8 cellular contexts compared by ENCODE assay signal in the genomic region with DNA sequence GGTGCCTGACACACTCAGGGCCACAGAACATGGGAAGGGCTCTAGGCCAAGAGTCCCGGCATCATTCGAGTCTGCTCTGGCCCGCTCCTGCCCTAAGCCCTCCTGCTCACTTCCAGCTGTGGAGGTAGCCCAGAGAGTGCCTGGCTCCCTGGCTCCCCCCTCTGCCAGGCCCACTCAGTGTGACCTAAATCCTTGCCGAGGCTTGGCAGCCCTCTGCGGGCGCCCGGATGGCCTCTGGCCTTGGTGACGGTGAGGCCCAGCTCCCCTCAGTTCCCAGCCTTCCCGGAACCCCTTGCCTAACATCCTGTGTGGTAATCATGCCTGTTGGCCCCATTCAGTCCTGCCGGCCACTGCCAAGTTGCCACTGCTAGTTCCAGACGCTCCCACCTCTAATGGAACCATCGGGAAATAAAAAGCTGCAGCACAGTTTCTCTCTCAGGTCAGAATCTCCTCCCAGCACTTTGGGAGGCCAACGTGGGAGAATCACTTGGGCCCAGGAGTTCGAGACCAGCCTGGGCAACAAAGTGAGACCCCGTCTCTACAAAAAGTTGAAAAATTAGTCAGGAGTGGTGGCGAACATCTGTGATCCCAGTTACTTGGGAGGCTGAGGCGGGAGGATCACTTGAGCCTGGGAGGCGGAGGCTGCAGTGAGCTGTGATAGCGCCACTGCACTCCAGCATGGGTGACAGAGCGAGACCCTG. TPM values are rescaled to one million over a fixed set of nuclear protein-coding genes. Genes with fewer than 3 reads are reported as not detected.
DNase-seq lines count a peak whose midpoint lies in the region; ATAC-seq and TF ChIP-seq lines count a peak whose summit lies in the region.

No MANE protein-coding gene starts in this region.

- 56% methylated on average over 4 of the region's 20 CpGs; no CpG with 5 or more reads in 1 of the 2 experiments for WGBS in IMR-90 (ENCODE audit: extremely low coverage in 2 of 2, insufficient read length in 1 of 2), 2 experiments
- 36% methylated on average over 20 of the region's 20 CpGs for WGBS in liver

- no peaks in the 10 kb centered on the region for H3K27me3 ChIP-seq in IMR-90 (ENCODE audit: control insufficient read depth, insufficient read depth, low read length)
- no peaks in the 10 kb centered on the region for H3K27me3 ChIP-seq in brain microvascular endothelial cell (replicated peaks)
- no peaks in the 10 kb centered on the region for H3K27me3 ChIP-seq in liver (ENCODE audit: control insufficient read depth in 4 of 4, insufficient read depth in 4 of 4, low read length in 3 of 4)
- H3K27me3 ChIP-seq in stomach smooth muscle (ENCODE audit: control insufficient read depth in 1 of 2, insufficient read depth in 2 of 2, low read length in 2 of 2) = no peaks in the 10 kb centered on the region

- peak overlapping the region; percentile 92 for H2AK9ac ChIP-seq in IMR-90 (replicated peaks; ENCODE audit: low read depth, low read length, poor library complexity)

- TF ChIP-seq CTCF in IMR-90 (conservative IDR thresholded peaks at IDR 0.05; ENCODE audit: low read depth, low read length) = no peak
- peak; percentile 19 for TF ChIP-seq CTCF in brain microvascular endothelial cell (IDR thresholded peaks at IDR 0.05; ENCODE audit: low read depth, low read length, missing control alignments)
- peak; percentile 0 for TF ChIP-seq CTCF in liver (IDR thresholded peaks at IDR 0.05; ENCODE audit: low read depth, low read length, missing input control)

- in situ Hi-C loops in IMR-90 (cut with MboI; ENCODE audit: low sequenced_read_pairs) (no loop called here), brain microvascular endothelial cell (cut with HindIII; ENCODE audit: low pct_ligation_motif_present, low sequenced_read_pairs) (no loop called here)

- H2BK20ac ChIP-seq in IMR-90 (ENCODE audit: low read depth, low read length) = no peak overlapping the region

- H2BK120ac ChIP-seq in IMR-90 (ENCODE audit: low read depth, low read length) = peak overlapping the region; percentile 10; the same call in 1 of the 2 replicates

- no peak overlapping the region for H3K23ac ChIP-seq in IMR-90 (ENCODE audit: low read depth, low read length)

- H2AK5ac ChIP-seq in IMR-90 (ENCODE audit: low read depth, low read length) = peak overlapping the region; percentile 17; the same call in 1 of the 2 replicates

- H2BK15ac ChIP-seq in IMR-90 (ENCODE audit: low read depth, low read length) = no peak overlapping the region

- no TSS peak for BruUV-seq in IMR-90 (replicated peaks; lab: Mats Ljungman, UMichigan)

- H3K9me3 ChIP-seq in IMR-90 (ENCODE audit: control insufficient read depth, insufficient read depth, low read length) (no peaks in the 10 kb centered on the region), liver (ENCODE audit: control insufficient read depth in 4 of 4, low read length in 3 of 4) (no peaks in the 10 kb centered on the region), stomach smooth muscle (ENCODE audit: control insufficient read depth in 2 of 2, low read length in 2 of 2) (no peaks in the 10 kb centered on the region)

- no peak overlapping the region for H3K4me2 ChIP-seq in IMR-90 (ENCODE audit: low read depth, low read length)

- peak overlapping the region; percentile 81 for H2AFZ ChIP-seq in IMR-90 (replicated peaks; ENCODE audit: low read length, poor library complexity)

- no peak overlapping the region for H3K14ac ChIP-seq in IMR-90 (replicated peaks; ENCODE audit: low read depth, low read length)

- peak overlapping the region; percentile 56; the same call in 1 of the 2 replicates for H4K5ac ChIP-seq in IMR-90 (ENCODE audit: low read depth, low read length)

- H3K56ac ChIP-seq in IMR-90 (ENCODE audit: extremely low read depth, insufficient read depth, low read length) = no peak overlapping the region

- no peak overlapping the region for H3K4me3 ChIP-seq in IMR-90 (ENCODE audit: insufficient read depth, low read depth, low read length)
- H3K4me3 ChIP-seq in brain microvascular endothelial cell (ENCODE audit: low read depth, low read length) = no peak overlapping the region
- H3K4me3 ChIP-seq in liver (ENCODE audit: low read depth in 1 of 3, low read length in 3 of 3) = peak overlapping the region in 1 of 3 donors; percentile 93
- no peak overlapping the region for H3K4me3 ChIP-seq in stomach smooth muscle (ENCODE audit: low read length in 2 of 2)

- intact Hi-C loops in IMR-90 (cut with micrococcal nuclease) = no loop called here

- dilution Hi-C loops in IMR-90 (cut with HindIII; ENCODE audit: low sequenced_read_pairs, unreplicated experiment) = no loop called here

- H3K79me1 ChIP-seq in IMR-90 (ENCODE audit: low read depth in 1 of 2, low read length in 2 of 2) = peaks cover 16 to 33% of the 10 kb centered on the region in 2 experiments

- DNase-seq in IMR-90 (peak; percentile 66), brain microvascular endothelial cell (peak; percentile 29), D341Med (ENCODE audit: low spot score) (no peak)

- no peak overlapping the region for H4K91ac ChIP-seq in IMR-90 (ENCODE audit: insufficient read depth, low read depth, low read length)

- peaks cover 14% of the 10 kb centered on the region for H3K4me1 ChIP-seq in IMR-90 (ENCODE audit: control insufficient read depth, insufficient read depth, low read length)
- peaks cover 10 to 40% (median 26%) of the 10 kb centered on the region in 4 donors for H3K4me1 ChIP-seq in liver (ENCODE audit: control insufficient read depth in 4 of 4, insufficient read depth in 4 of 4, low read length in 3 of 4)
- peaks cover 35% of the 10 kb centered on the region for H3K4me1 ChIP-seq in stomach smooth muscle (ENCODE audit: control insufficient read depth, insufficient read depth, low read length)

- H3K9ac ChIP-seq in IMR-90 (ENCODE audit: low read depth, low read length) = no peak overlapping the region
- H3K9ac ChIP-seq in liver (ENCODE audit: low read depth in 1 of 2, low read length in 2 of 2) = peak overlapping the region in 1 of 2 donors; percentile 9
- H3K9ac ChIP-seq in stomach smooth muscle (ENCODE audit: low read length in 2 of 2) = no peak overlapping the region

- H3K27ac ChIP-seq in IMR-90 (ENCODE audit: insufficient read depth, low read length) (peak overlapping the region; percentile 42), brain microvascular endothelial cell (no peak overlapping the region), liver (ENCODE audit: low read depth in 1 of 2, low read length in 2 of 2) (peak overlapping the region; percentile 96 to 97), stomach smooth muscle (ENCODE audit: low read length) (peak overlapping the region; percentile 41)

- H4K8ac ChIP-seq in IMR-90 (ENCODE audit: low read depth in 2 of 2, low read length in 2 of 2) = peak overlapping the region; percentile 12 to 58; a peak in 1 of 4 replicates

- 0 out of 2 replicates have a peak, but pooled peaks cover 9% of the 10 kb centered on the region for H3K9me1 ChIP-seq in IMR-90 (ENCODE audit: insufficient read depth, low read length)

- CTCF ChIA-PET in IMR-90 (lab: Yijun Ruan, JAX) = interaction anchor here (0.6 to 1.9 kb wide), 4 partner anchors 17 to 49 kb away, joined by 3 to 8 read pairs (median 6); no protein-coding TSS in a partner anchor

- peak overlapping the region; percentile 39; the same call in 1 of the 2 replicates for H3K4ac ChIP-seq in IMR-90 (ENCODE audit: low read depth, low read length)

- ATAC-seq in IMR-90 (ENCODE audit: low read depth) (no peak), GM21723 (IDR thresholded peaks at IDR 0.05; ENCODE audit: unreplicated experiment) (no peak), GM18520 (IDR thresholded peaks at IDR 0.05; ENCODE audit: unreplicated experiment) (no peak), HG03025 (IDR thresholded peaks at IDR 0.05; ENCODE audit: low FRiP score, unreplicated experiment) (no peak)

- H3K18ac ChIP-seq in IMR-90 (ENCODE audit: low read depth, low read length) = peak overlapping the region; percentile 7; the same call in 1 of the 2 replicates

- H4K20me1 ChIP-seq in IMR-90 (ENCODE audit: insufficient read depth, low read length) = no peaks in the 10 kb centered on the region

- H2BK5ac ChIP-seq in IMR-90 (ENCODE audit: low read depth, low read length, poor library complexity, severe bottlenecking) = no peak overlapping the region

- TF ChIP-seq RAD21 in IMR-90 (IDR thresholded peaks at IDR 0.05; ENCODE audit: low read length) (no peak), liver (IDR thresholded peaks at IDR 0.05) (peak in 1 of 2 donors; percentile 71)

- TF ChIP-seq POLR2A in IMR-90 (IDR thresholded peaks at IDR 0.05; ENCODE audit: low read depth, low read length) = no peak

- POLR2A ChIA-PET in IMR-90 (lab: Charles Lee; ENCODE audit: unreplicated experiment) = no interaction called here

- H3K36me3 ChIP-seq in IMR-90 (ENCODE audit: control insufficient read depth, insufficient read depth, low read length) = peaks cover 2% of the 10 kb centered on the region; the same call in 1 of the 2 replicates
- H3K36me3 ChIP-seq in brain microvascular endothelial cell (replicated peaks) = no peaks in the 10 kb centered on the region
- no peaks in the 10 kb centered on the region for H3K36me3 ChIP-seq in liver (ENCODE audit: control insufficient read depth in 4 of 4, insufficient read depth in 3 of 4, low read depth in 1 of 4, low read length in 3 of 4)
- H3K36me3 ChIP-seq in stomach smooth muscle (ENCODE audit: control insufficient read depth in 2 of 2, insufficient read depth in 2 of 2, low read length in 2 of 2) = no peaks in the 10 kb centered on the region

TF ChIP-seq in IMR-90, 13 proteins besides CTCF, POLR2A, EP300 and RAD21 (continues in another document):
- peak; percentile 69 for TF ChIP-seq CEBPB (IDR thresholded peaks at IDR 0.05; ENCODE audit: low read depth, low read length)

TF ChIP-seq in liver, 16 proteins besides CTCF, POLR2A, EP300 and RAD21 (continues in another document):
- TF ChIP-seq HNF4G (IDR thresholded peaks at IDR 0.05) = peak; percentile 54
- TF ChIP-seq RXRA (IDR thresholded peaks at IDR 0.05) = peak; percentile 91 to 96

RNA-seq across cellular contexts. Expression of a gene that starts 1.2 kb away (rescaled TPM):
- total RNA-seq in IMR-90 (2012; rRNA removed) = 8.3 and 9.3 TPM in 2 replicates
- polyA plus RNA-seq in IMR-90 (2012; rRNA removed) = 22.1 and 22.7 TPM in 2 replicates
- 11.9 and 21.1 TPM in 2 replicates for polyA plus RNA-seq in IMR-90 (2012; cell fraction: cytosol; rRNA removed)
- 23.3 and 30.1 TPM in 2 replicates for polyA plus RNA-seq in IMR-90 (2012; cell fraction: nucleus; rRNA removed; ENCODE audit: low replicate concordance)
- 100 to 1,000 TPM in 1 of 2 donors, 10 to 100 TPM in 1; 47.7 to 134 TPM for total RNA-seq in liver
- 10 to 100 TPM; 28.9 to 65.8 TPM for polyA plus RNA-seq in liver

RNA-seq across cellular contexts. Expression of a gene that starts 59.3 kb away (rescaled TPM):
- total RNA-seq in IMR-90 (2012; rRNA removed) = 15.0 and 16.7 TPM in 2 replicates
- polyA plus RNA-seq in IMR-90 (2012; rRNA removed) = 17.6 and 19.8 TPM in 2 replicates
- 22.0 and 35.7 TPM in 2 replicates for polyA plus RNA-seq in IMR-90 (2012; cell fraction: cytosol; rRNA removed)
- 16.5 and 24.0 TPM in 2 replicates for polyA plus RNA-seq in IMR-90 (2012; cell fraction: nucleus; rRNA removed; ENCODE audit: low replicate concordance)
- 10 to 100 TPM in 1 of 2 donors, 1 to 10 TPM in 1; 4.1 to 19.1 TPM for total RNA-seq in liver
- polyA plus RNA-seq in liver = 10 to 100 TPM; 10.4 to 22.6 TPM
